ENCODE assay signal across 1 cellular context in the genomic region with DNA sequence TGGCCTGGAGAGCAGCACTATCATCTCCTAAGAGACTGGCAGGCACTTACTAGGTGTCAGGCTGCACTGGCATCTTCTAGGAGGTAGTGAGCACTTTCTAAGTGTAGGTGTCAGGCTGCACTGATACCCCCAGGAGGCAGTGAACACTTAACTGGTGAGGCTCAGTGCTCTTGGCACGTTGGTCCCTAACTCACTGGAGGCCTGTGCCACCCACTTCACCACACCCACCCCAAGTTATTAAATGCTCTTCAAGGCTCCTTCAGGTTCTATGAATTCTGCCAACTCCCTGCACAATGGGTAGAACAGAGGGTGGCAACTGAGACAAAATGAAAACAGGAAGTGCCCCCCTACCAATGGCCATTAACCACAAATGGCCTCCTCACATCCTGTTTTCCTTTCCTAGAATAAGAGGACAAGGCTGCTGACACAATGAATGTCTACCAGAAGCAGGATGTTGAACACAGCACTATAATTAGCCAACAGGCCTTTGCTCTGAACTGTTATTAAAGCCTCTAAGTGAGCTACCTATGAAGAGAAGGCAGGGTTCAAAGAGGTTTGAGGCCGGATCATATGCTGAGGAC.
TF ChIP-seq lines count a peak whose summit lies in the region.

No MANE protein-coding gene starts in this region.

TF ChIP-seq in SK-N-SH, 30 proteins besides CTCF, POLR2A, EP300 and RAD21 (continued from another document):
- TF ChIP-seq SIN3A (IDR thresholded peaks at IDR 0.05; ENCODE audit: borderline replicate concordance, low read depth, low read length) (no peak), MXI1 (IDR thresholded peaks at IDR 0.05; ENCODE audit: low read depth, low read length) (no peak), YY1 (IDR thresholded peaks at IDR 0.05; ENCODE audit: low read depth) (no peak), FOXJ3 (CRISPR knock-in tag; IDR thresholded peaks at IDR 0.05) (no peak)
